Comparison of ENCODE assay signal across 18 cellular contexts in the genomic region with DNA sequence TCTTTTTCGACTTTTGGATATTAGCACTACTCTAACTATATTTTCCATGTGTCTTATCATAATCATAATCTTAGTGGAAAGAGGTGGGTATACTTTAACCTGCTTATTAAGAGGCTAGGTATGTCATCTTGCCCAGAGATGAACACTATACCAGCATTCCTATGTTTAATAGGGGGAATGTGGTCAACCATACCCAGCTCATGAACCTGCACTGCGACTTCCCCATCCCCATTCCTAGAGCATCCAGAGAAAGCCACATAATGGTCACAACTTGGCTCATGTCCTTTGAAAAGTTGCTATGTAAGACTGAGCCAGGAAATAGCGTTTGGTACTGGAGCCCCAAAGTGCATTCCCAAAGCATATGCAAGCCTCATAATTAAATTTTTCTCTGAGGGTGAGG. TPM values are rescaled to one million over a fixed set of nuclear protein-coding genes. Genes with fewer than 3 reads are reported as not detected.
"Had no signal": no experiment of that assay in that cellular context is flagged by ENCODE, and none has a peak within 500 bp of the region (broad histone marks: within the 10 kb centered on the region; RNA-seq: fewer than 3 reads in every experiment).

No MANE protein-coding gene starts in this region.

- H3K27me3 Mint-ChIP-seq: stimulated activated naive CD8-positive, alpha-beta T cell treated with anti-CD3 and anti-CD28 coated beads, Interleukin-15, Interleukin-2, amounts not matched to agents 100 ng/mL and 50 ng/mL, for 24 hours had no signal

- H3K9me3 Mint-ChIP-seq: activated naive CD4-positive, alpha-beta T cell treated with anti-CD3 and anti-CD28 coated beads, Interleukin-2, amount 50 U/mL, for 72 hours; natural killer cell; stimulated activated naive CD8-positive, alpha-beta T cell treated with anti-CD3 and anti-CD28 coated beads, Interleukin-15, Interleukin-2, amounts not matched to agents 100 ng/mL and 50 ng/mL, for 24 hours had no signal

- ATAC-seq: activated CD4-positive, CD25-positive, alpha-beta regulatory T cell treated with anti-CD3 and anti-CD28 coated beads, Interleukin-2, amount 50 U/mL, for 24 hours; activated naive CD4-positive, alpha-beta T cell treated with anti-CD3 and anti-CD28 coated beads, Interleukin-2, amount 50 U/mL, for 72 hours; esophagus mucosa; left lobe of liver; mucosa of descending colon; natural killer cell; T-helper 17 cell; upper lobe of right lung had no signal

- H3K36me3 ChIP-seq: prostate gland, sigmoid colon, upper lobe of right lung had no signal

- H3K36me3 Mint-ChIP-seq: activated naive CD4-positive, alpha-beta T cell treated with anti-CD3 and anti-CD28 coated beads, Interleukin-2, amount 50 U/mL, for 72 hours; natural killer cell had no signal

- H3K4me3 Mint-ChIP-seq: natural killer cell; stimulated activated naive CD8-positive, alpha-beta T cell treated with anti-CD3 and anti-CD28 coated beads, Interleukin-15, Interleukin-2, amounts not matched to agents 100 ng/mL and 50 ng/mL, for 24 hours; T-helper 17 cell had no signal

- H3K27me3 ChIP-seq: sigmoid colon, testis, upper lobe of right lung had no signal

- H3K27ac Mint-ChIP-seq: activated naive CD4-positive, alpha-beta T cell treated with anti-CD3 and anti-CD28 coated beads, Interleukin-2, amount 50 U/mL, for 72 hours; natural killer cell; stimulated activated naive CD8-positive, alpha-beta T cell treated with anti-CD3 and anti-CD28 coated beads, Interleukin-15, Interleukin-2, amounts not matched to agents 100 ng/mL and 50 ng/mL, for 24 hours; T-helper 17 cell had no signal

- H3K4me3 ChIP-seq: mucosa of descending colon, prostate gland, sigmoid colon, testis, upper lobe of right lung had no signal

- DNase-seq: activated effector memory CD4-positive, alpha-beta T cell treated with Interleukin-2 at 50 U/mL for 16 hours; activated T-cell treated with anti-CD3 and anti-CD28 coated beads, Interleukin-2, amount 50 U/mL, for 1 hour; amniotic stem cell; mucosa of descending colon; natural killer cell; nucleus accumbens; sigmoid colon; stimulated activated CD4-positive, alpha-beta T cell treated with anti-CD3 and anti-CD28 coated beads, Interleukin-12 subunit alpha, Interleukin-12 subunit beta, amount 100 ng/mL, for 4 hours; stimulated activated CD4-positive, alpha-beta T cell treated with anti-CD3 and anti-CD28 coated beads, Interleukin-2, amount 100 ng/mL, for 48 hours; T-helper 17 cell; testis; upper lobe of right lung had no signal

- H3K4me1 ChIP-seq: testis, upper lobe of right lung had no signal

- H3K9me3 ChIP-seq: mucosa of descending colon, prostate gland, sigmoid colon, testis, upper lobe of right lung had no signal

RNA-seq across cellular contexts. Expression of a gene that starts 55.2 kb away (rescaled TPM):
- total RNA-seq: activated naive CD4-positive, alpha-beta T cell treated with anti-CD3 and anti-CD28 coated beads, Interleukin-2, amount 50 U/mL, for 72 hours had no signal
